Comparison of ENCODE assay signal across 9 cellular contexts in the genomic region with DNA sequence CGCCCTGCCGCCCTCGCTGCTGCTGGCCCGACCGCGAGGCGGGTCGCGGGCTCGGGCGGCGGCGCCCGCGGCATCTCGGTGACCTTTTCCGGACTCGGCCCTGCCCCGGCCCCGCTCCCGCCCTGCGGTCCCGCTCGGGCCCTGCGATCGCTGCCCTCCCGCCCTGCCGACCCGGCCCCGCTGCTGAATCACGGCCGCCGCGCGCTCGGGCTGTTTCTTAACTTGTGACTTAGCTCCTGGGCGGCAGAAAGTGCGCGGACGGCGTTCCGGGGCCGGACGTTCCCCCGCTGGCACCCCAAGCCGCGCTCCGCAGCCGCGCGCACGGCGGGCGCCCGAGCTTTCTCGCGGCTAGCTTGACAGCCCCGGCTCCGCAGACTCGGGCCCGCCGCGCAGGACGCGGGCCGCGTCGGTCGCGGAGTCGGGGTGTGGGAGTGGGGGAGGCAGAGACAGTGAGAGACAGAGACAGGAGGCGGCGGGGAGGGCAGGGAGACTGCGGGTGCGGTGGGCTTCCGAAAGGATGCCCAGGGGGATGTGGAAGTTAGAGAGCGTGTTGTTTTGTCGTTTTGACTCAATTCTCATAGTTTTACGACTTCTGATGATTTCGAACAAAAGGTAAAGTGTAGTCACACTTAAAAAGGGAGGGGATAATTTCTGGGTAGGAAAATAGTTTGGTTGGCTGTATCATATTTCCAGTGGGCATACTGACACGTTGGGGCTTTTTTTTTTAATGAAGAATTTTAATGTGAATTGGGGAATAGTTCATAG. TPM values are rescaled to one million over a fixed set of nuclear protein-coding genes. Genes with fewer than 3 reads are reported as not detected.
A peak's percentile ranks its signal among the peaks of the same experiment; 100 is the strongest.
DNase-seq lines count a peak whose midpoint lies in the region; FAIRE-seq and TF ChIP-seq lines count a peak whose summit lies in the region.
"Had no signal": no experiment of that assay in that cellular context is flagged by ENCODE, and none has a peak within 500 bp of the region (broad histone marks: within the 10 kb centered on the region; RNA-seq: fewer than 3 reads in every experiment).

No MANE protein-coding gene starts in this region.

- peak overlapping the region; percentile 95 for H3K27ac ChIP-seq in neutrophil
- peak overlapping the region; percentile 98 for H3K27ac ChIP-seq in vagina

- no peak for TF ChIP-seq CTCF in HFF-Myc (IDR thresholded peaks at IDR 0.05; ENCODE audit: low read depth, low read length, missing control alignments)
- no peak for TF ChIP-seq CTCF in fibroblast of villous mesenchyme (IDR thresholded peaks at IDR 0.05; ENCODE audit: insufficient read depth, low read depth, low read length)
- no peak for TF ChIP-seq CTCF in neutrophil (IDR thresholded peaks at IDR 0.05)
- no peak for TF ChIP-seq CTCF in vagina (IDR thresholded peaks at IDR 0.05)

- H3K27me3 ChIP-seq in neutrophil = no peaks in the 10 kb centered on the region
- no peaks in the 10 kb centered on the region for H3K27me3 ChIP-seq in vagina

- H3K36me3 ChIP-seq in neutrophil (peaks cover 3% of the 10 kb centered on the region), vagina (no peaks in the 10 kb centered on the region)

- peak; percentile 76 for FAIRE-seq in GM12892 (lab: Jason Lieb, UNC)
- FAIRE-seq: frontal cortex had no signal

- 0 out of 2 replicates have a peak, but pooled peaks have one; percentile 7 for TF ChIP-seq POLR2A in GM12892 (IDR thresholded peaks at IDR 0.05; ENCODE audit: low read depth, low read length)
- TF ChIP-seq POLR2A in vagina (IDR thresholded peaks at IDR 0.05) = no peak

- peak overlapping the region; percentile 72 for H3K4me3 ChIP-seq in HFF-Myc (replicated peaks; ENCODE audit: low read depth, low read length)
- H3K4me3 ChIP-seq in fibroblast of villous mesenchyme (ENCODE audit: low read depth, low read length) = peak overlapping the region; percentile 90
- H3K4me3 ChIP-seq in neutrophil (ENCODE audit: low read depth in 1 of 2, low read length in 1 of 2) = peak overlapping the region; percentile 65 to 84
- H3K4me3 ChIP-seq in vagina = peak overlapping the region; percentile 87 to 89

- H3K4me1 ChIP-seq in neutrophil (ENCODE audit: control insufficient read depth in 1 of 2, insufficient read depth in 1 of 2, low read depth in 1 of 2, low read length in 1 of 2) (peaks cover 52 to 53% of the 10 kb centered on the region in 2 experiments), vagina (peaks cover 57% of the 10 kb centered on the region)

- no peaks in the 10 kb centered on the region for H3K9me3 ChIP-seq in neutrophil
- no peaks in the 10 kb centered on the region for H3K9me3 ChIP-seq in vagina

- intact Hi-C loops in vagina (cut with DNase I) = no loop called here

- DNase-seq in GM12892 (ENCODE audit: insufficient read length) (no peak), HFF-Myc (ENCODE audit: extremely low read depth, low read depth) (no peak), NCI-H1092 treated with DMSO at 0.1 percent for 48 hours (lab: John Stamatoyannopoulos, UW) (peak; percentile 51), activated T-cell treated with anti-CD3 and anti-CD28 coated beads for 48 hours (ENCODE audit: low read depth) (peak; percentile 56), fibroblast of villous mesenchyme (ENCODE audit: low read depth) (peak; percentile 65), vagina (ENCODE audit: extremely low spot score in 2 of 2) (no peak), cortex of kidney (lab: John Stamatoyannopoulos, UW) (no peak)

RNA-seq across cellular contexts. Expression of gene PRDM2, which starts 49.7 kb away (rescaled TPM):
- 34.2 TPM for polyA plus RNA-seq in GM12892 (2012; ENCODE audit: missing spikeins)
- total RNA-seq in fibroblast of villous mesenchyme (13.9 and 19.9 TPM in 2 replicates), vagina (56.2 TPM)

Comparison
In these comparisons a context has a peak if more than half of its experiments do, and no peak if none do; other contexts are left out.
1. DNase-seq: peak in NCI-H1092 treated with DMSO at 0.1 percent for 48 hours (single experiment), activated T-cell treated with anti-CD3 and anti-CD28 coated beads for 48 hours (single experiment) and fibroblast of villous mesenchyme (single experiment); none in GM12892 (single experiment), HFF-Myc (single experiment), vagina (0 of 2) and cortex of kidney (single experiment).
2. Peak in every context shown above with its lines, with median percentiles within 50 percentile points of each other: H3K4me3 ChIP-seq.